In the genomic region with DNA sequence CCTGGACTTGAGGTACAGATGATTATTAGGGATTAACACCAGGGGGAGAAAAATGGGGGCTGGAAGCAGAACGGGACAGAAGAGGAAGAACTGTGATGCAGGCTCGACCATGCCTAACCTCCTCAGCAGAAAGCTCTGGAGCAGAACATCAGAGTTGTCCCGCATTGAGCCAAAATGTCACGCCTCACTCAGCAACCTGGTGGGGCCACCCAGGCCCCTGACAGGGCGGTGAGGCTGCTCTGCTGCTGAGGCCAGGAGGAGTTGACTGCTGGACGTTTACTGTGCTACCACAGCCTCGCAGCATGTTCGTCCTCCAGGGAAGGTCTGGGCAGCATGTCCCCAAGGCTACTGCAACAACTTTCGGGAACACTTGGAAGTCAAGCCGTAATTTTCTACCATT, we compare ENCODE assay signal across 20 cellular contexts.
"Had no signal": no experiment of that assay in that cellular context is flagged by ENCODE, and none has a peak within 500 bp of the region (broad histone marks: within the 10 kb centered on the region; RNA-seq: fewer than 3 reads in every experiment).

No MANE protein-coding gene starts in this region.

- DNase-seq: cerebellar nuclear complex; colonic mucosa; effector CD4-positive, alpha-beta T cell; gastrocnemius medialis; immature natural killer cell; left ventricle myocardium inferior; mesenchymal stem cell; naive B cell; occipital lobe; pancreas; right cardiac atrium; small intestine; stimulated activated CD4-positive, alpha-beta T cell treated with anti-CD3 and anti-CD28 coated beads, Interleukin-2, amount 100 ng/mL, for 48 hours; stimulated activated naive CD8-positive, alpha-beta T cell treated with anti-CD3 and anti-CD28 coated beads, Interleukin-15, Interleukin-2, amounts not matched to agents 100 U/mL and 50 U/mL, for 24 hours; thyroid gland had no signal

- H3K4me1 ChIP-seq: colonic mucosa, gastrocnemius medialis, left ventricle myocardium inferior, pancreas, suprapubic skin, thyroid gland had no signal

- H3K27me3 ChIP-seq: colonic mucosa, gastrocnemius medialis, pancreas, suprapubic skin, thyroid gland had no signal

- H3K9me3 ChIP-seq: colonic mucosa, esophagus muscularis mucosa, gastrocnemius medialis, left ventricle myocardium inferior, pancreas, suprapubic skin, thyroid gland had no signal

- H3K4me3 ChIP-seq: colonic mucosa, esophagus muscularis mucosa, gastrocnemius medialis, left ventricle myocardium inferior, lung, pancreas, suprapubic skin, thyroid gland had no signal

- H3K9me3 Mint-ChIP-seq: immature natural killer cell, naive B cell, type B pancreatic cell had no signal

- H3K27me3 Mint-ChIP-seq: progenitor cell of endocrine pancreas, type B pancreatic cell had no signal

- H3K27ac ChIP-seq: colonic mucosa, esophagus muscularis mucosa, gastrocnemius medialis, left ventricle myocardium inferior, pancreas, suprapubic skin, thyroid gland had no signal

- H3K36me3 Mint-ChIP-seq: immature natural killer cell, naive B cell, type B pancreatic cell had no signal

- H3K36me3 ChIP-seq: colonic mucosa, esophagus muscularis mucosa, gastrocnemius medialis, left ventricle myocardium inferior, pancreas, suprapubic skin, thyroid gland had no signal

- ATAC-seq: gastrocnemius medialis; pancreas; right cardiac atrium; stimulated activated naive CD8-positive, alpha-beta T cell treated with anti-CD3 and anti-CD28 coated beads, Interleukin-15, Interleukin-2, amounts not matched to agents 100 U/mL and 50 U/mL, for 24 hours had no signal

- H3K4me3 Mint-ChIP-seq: immature natural killer cell, naive B cell, type B pancreatic cell had no signal

- H3K27ac Mint-ChIP-seq: progenitor cell of endocrine pancreas, type B pancreatic cell had no signal
